ENCODE assay signal across 8 cellular contexts in genomic region chr14:95526483-95527391, GRCh38. TPM values are rescaled to one million over a fixed set of nuclear protein-coding genes. Genes with fewer than 3 reads are reported as not detected.
DNase-seq lines count a peak whose midpoint lies in the region; ATAC-seq and TF ChIP-seq lines count a peak whose summit lies in the region.

No MANE protein-coding gene starts in this region.

- H3K27me3 Mint-ChIP-seq in activated CD4-positive, alpha-beta memory T cell treated with anti-CD3 and anti-CD28 coated beads for 36 hours: no peaks in the 10 kb centered on the region
- H3K27me3 Mint-ChIP-seq in progenitor cell of endocrine pancreas: no peaks in the 10 kb centered on the region

- TF ChIP-seq CTCF in HEK293 (tag by site-specific recombination; IDR thresholded peaks at IDR 0.05): no peak
- TF ChIP-seq CTCF in fibroblast of lung (conservative IDR thresholded peaks at IDR 0.05 in 1 of 2, IDR thresholded peaks at IDR 0.05 in 1 of 2; ENCODE audit: low read depth in 1 of 2, low read length in 2 of 2): no peak
- no peak for TF ChIP-seq CTCF in gastrocnemius medialis (IDR thresholded peaks at IDR 0.05 in 4 of 5, conservative IDR thresholded peaks at IDR 0.05 in 1 of 5)
- TF ChIP-seq CTCF in progenitor cell of endocrine pancreas (IDR thresholded peaks at IDR 0.05; ENCODE audit: unreplicated experiment): no peak

- intact Hi-C loops in activated CD4-positive, alpha-beta memory T cell treated with anti-CD3 and anti-CD28 coated beads for 36 hours (cut with micrococcal nuclease): loop anchor here (1.0 to 10.0 kb wide), 4 partner anchors 46 to 1182 kb away; no protein-coding TSS in a partner anchor
- intact Hi-C loops in gastrocnemius medialis (cut with DNase I; ENCODE audit: low total_unique reads): loop anchor here (1.0 kb wide), 1 partner anchor 84 kb away; no protein-coding TSS in a partner anchor

- H3K27me3 ChIP-seq in fibroblast of lung (ENCODE audit: control insufficient read depth, insufficient read depth, low read length) (no peaks in the 10 kb centered on the region), gastrocnemius medialis (no peaks in the 10 kb centered on the region)

- peaks cover 10% of the 10 kb centered on the region for H3K36me3 Mint-ChIP-seq in activated CD4-positive, alpha-beta memory T cell treated with anti-CD3 and anti-CD28 coated beads for 36 hours
- H3K36me3 Mint-ChIP-seq in progenitor cell of endocrine pancreas (ENCODE audit: insufficient read depth): no peaks in the 10 kb centered on the region

- H3K9me3 ChIP-seq in HEK293 (ENCODE audit: control insufficient read depth, insufficient read depth, low read depth, low read length) (no peaks in the 10 kb centered on the region), fibroblast of lung (ENCODE audit: control insufficient read depth, insufficient read depth, low read depth, low read length) (no peaks in the 10 kb centered on the region), gastrocnemius medialis (no peaks in the 10 kb centered on the region)

- H3K79me2 ChIP-seq in fibroblast of lung (ENCODE audit: control insufficient read depth, insufficient read depth, low read length): peaks cover 25% of the 10 kb centered on the region

- peak overlapping the region; percentile 99 for H3K4me2 ChIP-seq in fibroblast of lung (ENCODE audit: extremely low read depth, insufficient read depth, low read length)

- CTCF ChIA-PET in HEK293 (lab: Yijun Ruan, JAX): interaction anchor here (0.6 to 7.2 kb wide), 27 partner anchors 8 to 1894 kb away, joined by 3 to 104 read pairs (median 5); partner anchors contain the start of gene SYNE3
- CTCF ChIA-PET in activated CD4-positive, alpha-beta memory T cell treated with anti-CD3 and anti-CD28 coated beads for 36 hours (lab: Charles Lee): interaction anchor here (0.7 to 8.1 kb wide), 37 partner anchors 7 to 260 kb away, joined by 3 to 202 read pairs (median 5); partner anchors contain the start of genes GLRX5 and SYNE3

- peak overlapping the region; percentile 75 for H3K27ac Mint-ChIP-seq in activated CD4-positive, alpha-beta memory T cell treated with anti-CD3 and anti-CD28 coated beads for 36 hours
- H3K27ac Mint-ChIP-seq in progenitor cell of endocrine pancreas: no peak overlapping the region

- in situ Hi-C loops in gastrocnemius medialis (cut with MboI; ENCODE audit: low sequenced_read_pairs in 4 of 4): loop anchor here in 3 of 4 donors (5.0 to 25.0 kb wide), 3 partner anchors 84 to 389 kb away; partner anchors contain the start of gene DICER1 (in 1 of the 3)

- H3K27ac ChIP-seq in HEK293 (ENCODE audit: extremely low read depth, low read depth, low read length) (no peak overlapping the region), fibroblast of lung (ENCODE audit: insufficient read depth, low read length) (peak overlapping the region; percentile 72), gastrocnemius medialis (peak overlapping the region; percentile 15 to 63 (median 52))

- peak overlapping the region; percentile 40 for H2AFZ ChIP-seq in fibroblast of lung (ENCODE audit: low read length)

- H3K9ac ChIP-seq in fibroblast of lung (ENCODE audit: insufficient read depth, low read length): no peak overlapping the region

- no peaks in the 10 kb centered on the region for H3K9me3 Mint-ChIP-seq in activated CD4-positive, alpha-beta memory T cell treated with anti-CD3 and anti-CD28 coated beads for 36 hours
- no peaks in the 10 kb centered on the region for H3K9me3 Mint-ChIP-seq in progenitor cell of endocrine pancreas (ENCODE audit: low read depth)

- H4K20me1 ChIP-seq in fibroblast of lung (ENCODE audit: control insufficient read depth, extremely low read depth, insufficient read depth, low read length): no peaks in the 10 kb centered on the region

- H3K36me3 ChIP-seq in HEK293 (ENCODE audit: control insufficient read depth in 2 of 2, insufficient read depth in 1 of 2, low read length in 2 of 2) (peaks cover 0 to 8% of the 10 kb centered on the region in 2 experiments; a peak in 2 of 3 replicates), fibroblast of lung (ENCODE audit: control insufficient read depth, insufficient read depth, low read length) (no peaks in the 10 kb centered on the region), gastrocnemius medialis (no peaks in the 10 kb centered on the region)

- POLR2A ChIA-PET in HEK293 (lab: Yijun Ruan, JAX): no interaction called here
- POLR2A ChIA-PET in activated CD4-positive, alpha-beta memory T cell treated with anti-CD3 and anti-CD28 coated beads for 36 hours (lab: Charles Lee): interaction anchor here (0.6 to 1.8 kb wide), 5 partner anchors 9 to 84 kb away, joined by 3 to 9 read pairs (median 4); partner anchors contain the start of genes GLRX5 and SYNE3

- TF ChIP-seq POLR2A in gastrocnemius medialis (IDR thresholded peaks at IDR 0.05): no peak

- peaks cover 80% of the 10 kb centered on the region for H3K4me1 Mint-ChIP-seq in activated CD4-positive, alpha-beta memory T cell treated with anti-CD3 and anti-CD28 coated beads for 36 hours (ENCODE audit: low read depth)
- peaks cover 36% of the 10 kb centered on the region for H3K4me1 Mint-ChIP-seq in progenitor cell of endocrine pancreas (ENCODE audit: low read depth)

- H3K4me1 ChIP-seq in HEK293 (ENCODE audit: control insufficient read depth, insufficient read depth, low read length) (peaks cover 18% of the 10 kb centered on the region), fibroblast of lung (ENCODE audit: control insufficient read depth, extremely low read depth, insufficient read depth, low read length) (peaks cover 25% of the 10 kb centered on the region), gastrocnemius medialis (peaks cover 57 to 59% of the 10 kb centered on the region in 2 donors)

- no peak for ATAC-seq in gastrocnemius medialis
- ATAC-seq in HG03196 (IDR thresholded peaks at IDR 0.05; ENCODE audit: unreplicated experiment): no peak

- no peak for DNase-seq in activated CD4-positive, alpha-beta memory T cell treated with anti-CD3 and anti-CD28 coated beads for 36 hours
- peak; percentile 51 to 58 for DNase-seq in fibroblast of lung (ENCODE audit: low read depth in 2 of 2)
- no peak for DNase-seq in gastrocnemius medialis
- DNase-seq in NCI-H510A treated with DMSO at 0.1 percent for 48 hours (lab: John Stamatoyannopoulos, UW): no peak
- DNase-seq in progenitor cell of endocrine pancreas (ENCODE audit: low spot score, unreplicated experiment): no peak
- no peak for DNase-seq in foreskin melanocyte

- H3K4me3 ChIP-seq in HEK293 (ENCODE audit: low read depth, low read length) (no peak overlapping the region), fibroblast of lung (replicated peaks in 1 of 4; ENCODE audit: control extremely low read depth in 1 of 4, insufficient read depth in 1 of 4, low read depth in 3 of 4, low read length in 4 of 4) (peak overlapping the region in 3 of 4 experiments; percentile 12 to 22 (median 21)), gastrocnemius medialis (no peak overlapping the region)

- H3K4me3 Mint-ChIP-seq in activated CD4-positive, alpha-beta memory T cell treated with anti-CD3 and anti-CD28 coated beads for 36 hours: peak overlapping the region; percentile 10
- H3K4me3 Mint-ChIP-seq in progenitor cell of endocrine pancreas (ENCODE audit: low read depth): no peak overlapping the region

TF ChIP-seq in HEK293, 187 proteins besides CTCF, POLR2A, EP300 and RAD21 (continues in another document):
- TF ChIP-seq ZNF639 (tag by site-specific recombination; IDR thresholded peaks at IDR 0.05) (no peak), ZNF394 (tag by site-specific recombination; IDR thresholded peaks at IDR 0.05; ENCODE audit: borderline replicate concordance) (no peak), ZNF600 (tag by site-specific recombination; IDR thresholded peaks at IDR 0.05) (peak; percentile 44; the same call in 1 of the 2 replicates), ZNF2 (tag by site-specific recombination; IDR thresholded peaks at IDR 0.05) (no peak)
- TF ChIP-seq, protein P1, sequence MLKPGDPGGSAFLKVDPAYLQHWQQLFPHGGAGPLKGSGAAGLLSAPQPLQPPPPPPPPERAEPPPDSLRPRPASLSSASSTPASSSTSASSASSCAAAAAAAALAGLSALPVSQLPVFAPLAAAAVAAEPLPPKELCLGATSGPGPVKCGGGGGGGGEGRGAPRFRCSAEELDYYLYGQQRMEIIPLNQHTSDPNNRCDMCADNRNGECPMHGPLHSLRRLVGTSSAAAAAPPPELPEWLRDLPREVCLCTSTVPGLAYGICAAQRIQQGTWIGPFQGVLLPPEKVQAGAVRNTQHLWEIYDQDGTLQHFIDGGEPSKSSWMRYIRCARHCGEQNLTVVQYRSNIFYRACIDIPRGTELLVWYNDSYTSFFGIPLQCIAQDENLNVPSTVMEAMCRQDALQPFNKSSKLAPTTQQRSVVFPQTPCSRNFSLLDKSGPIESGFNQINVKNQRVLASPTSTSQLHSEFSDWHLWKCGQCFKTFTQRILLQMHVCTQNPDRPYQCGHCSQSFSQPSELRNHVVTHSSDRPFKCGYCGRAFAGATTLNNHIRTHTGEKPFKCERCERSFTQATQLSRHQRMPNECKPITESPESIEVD (tag by site-specific recombination; IDR thresholded peaks at IDR 0.05): peak; percentile 38; the same call in 1 of the 2 replicates

RNA-seq across cellular contexts. Expression of gene GLRX5, which starts 8.1 kb away (rescaled TPM):
- total RNA-seq in activated CD4-positive, alpha-beta memory T cell treated with anti-CD3 and anti-CD28 coated beads for 36 hours: 10 to 100 TPM; 31.8 to 32.2 TPM
- total RNA-seq in fibroblast of lung: 28.4 and 28.5 TPM in 2 replicates
- 47.6 and 53.5 TPM in 2 replicates for polyA plus RNA-seq in fibroblast of lung
- polyA plus RNA-seq in fibroblast of lung (2012): 38.1 and 43.4 TPM in 2 replicates
- polyA minus RNA-seq in fibroblast of lung (ENCODE audit: low replicate concordance): 3.4 and 8.7 TPM in 2 replicates
- total RNA-seq in gastrocnemius medialis: 10 to 100 TPM; 28.0 to 83.2 (median 74.0) TPM
- total RNA-seq in progenitor cell of endocrine pancreas: 53.3 and 54.8 TPM in 2 replicates

RNA-seq across cellular contexts. Expression of gene SYNE3, which starts 10.3 kb away (rescaled TPM):
- 10 to 100 TPM; 35.3 to 37.3 TPM for total RNA-seq in activated CD4-positive, alpha-beta memory T cell treated with anti-CD3 and anti-CD28 coated beads for 36 hours
- total RNA-seq in fibroblast of lung: 15.9 and 24.1 TPM in 2 replicates
- polyA plus RNA-seq in fibroblast of lung: 4.9 and 8.7 TPM in 2 replicates
- polyA plus RNA-seq in fibroblast of lung (2012): 5.8 and 7.4 TPM in 2 replicates
- polyA minus RNA-seq in fibroblast of lung (ENCODE audit: low replicate concordance): 15.2 and 31.5 TPM in 2 replicates
- total RNA-seq in gastrocnemius medialis: 1 to 10 TPM; 4.7 to 7.1 (median 5.1) TPM
- 0.31 and 0.44 TPM in 2 replicates for total RNA-seq in progenitor cell of endocrine pancreas

Comparison
In these comparisons a context has a peak if more than half of its experiments do, and no peak if none do; other contexts are left out.
1. H3K4me3 ChIP-seq: peak in fibroblast of lung (3 of 4); none in HEK293 (single experiment) and gastrocnemius medialis (0 of 4).
2. DNase-seq: peak in fibroblast of lung (2 of 2); none in activated CD4-positive, alpha-beta memory T cell treated with anti-CD3 and anti-CD28 coated beads for 36 hours (single experiment), gastrocnemius medialis (0 of 2), NCI-H510A treated with DMSO at 0.1 percent for 48 hours (single experiment), progenitor cell of endocrine pancreas (single experiment) and foreskin melanocyte (single experiment).